20 cellular contexts compared by ENCODE assay signal in genomic region chr5:82991059-82991458, GRCh38.
DNase-seq lines count a peak whose midpoint lies in the region; TF ChIP-seq lines count a peak whose summit lies in the region.
"Had no signal": no experiment of that assay in that cellular context is flagged by ENCODE, and none has a peak within 500 bp of the region (broad histone marks: within the 10 kb centered on the region; RNA-seq: fewer than 3 reads in every experiment).

No MANE protein-coding gene starts in this region.

- WGBS in H9 (ENCODE audit: extremely low coverage, insufficient read length, low lambda C conversion rate) = no CpG with 5 or more reads among the region's 4 CpGs

- H3K4me3 ChIP-seq in BE2C (ENCODE audit: low read depth, low read length) = no peak overlapping the region
- no peak overlapping the region for H3K4me3 ChIP-seq in SJSA1
- no peak overlapping the region for H3K4me3 ChIP-seq in effector memory CD4-positive, alpha-beta T cell (ENCODE audit: insufficient read depth, low read depth, low read length, poor library complexity, severe bottlenecking)
- H3K4me3 ChIP-seq: GM23248, HAP-1 had no signal

- H3K36me3 ChIP-seq in BE2C (no peaks in the 10 kb centered on the region), SJSA1 (no peaks in the 10 kb centered on the region)
- H3K36me3 ChIP-seq in effector memory CD4-positive, alpha-beta T cell (ENCODE audit: control insufficient read depth, insufficient read depth, low read length) = no peaks in the 10 kb centered on the region
- H3K36me3 ChIP-seq: HAP-1 had no signal

- H3K56ac ChIP-seq in H9 (ENCODE audit: insufficient read length, low read depth, low read length) = no peak overlapping the region

- DNase-seq in BE2C (peak; percentile 34), H9 (no peak), SJSA1 (ENCODE audit: low read depth in 1 of 2, low spot score in 2 of 2) (no peak), islet precursor cell (peak; percentile 62), NCI-H345 (lab: John Stamatoyannopoulos, UW) (no peak), midbrain (lab: John Stamatoyannopoulos, UW) (no peak)
- no peak for DNase-seq in effector memory CD4-positive, alpha-beta T cell
- DNase-seq: C1 segment of cervical spinal cord; CD4-positive, alpha-beta memory T cell; COR-L47; DMS79 treated with DMSO at 0.1 percent for 48 hours; GM23248; NCI-H1092; NCI-H2081 treated with DMSO at 0.1 percent for 48 hours; NCI-H2171; NCI-H524 treated with DMSO at 0.1 percent for 48 hours; NCI-H774; NK-92 treated with Interleukin-12 subunit alpha and Interleukin-12 subunit beta, amount 100 ng/mL, for 24 hours; Right ventricle myocardium superior had no signal

- no peaks in the 10 kb centered on the region for H3K79me1 ChIP-seq in H9 (ENCODE audit: insufficient read depth, low read depth, low read length, poor library complexity, severe bottlenecking)

- peak overlapping the region in 2 of 3 experiments; percentile 49 to 88; a peak in 1 of 7 replicates for H3K27ac Mint-ChIP-seq in H9
- H3K27ac Mint-ChIP-seq: CD4-positive, alpha-beta memory T cell had no signal

- H3K23me2 ChIP-seq in H9 (ENCODE audit: insufficient read length, low read depth, low read length, poor library complexity, severe bottlenecking) = no peaks in the 10 kb centered on the region

- no peak overlapping the region for H3T11ph ChIP-seq in H9 (ENCODE audit: low read length)

- H3K27me3 ChIP-seq in BE2C (no peaks in the 10 kb centered on the region), H9 (ENCODE audit: insufficient read depth, low read length) (no peaks in the 10 kb centered on the region), SJSA1 (replicated peaks) (no peaks in the 10 kb centered on the region)
- H3K27me3 ChIP-seq in effector memory CD4-positive, alpha-beta T cell (replicated peaks; ENCODE audit: control insufficient read depth, insufficient read depth, low read length, poor library complexity, severe bottlenecking) = no peaks in the 10 kb centered on the region

- peaks cover 9% of the 10 kb centered on the region in 2 experiments for H3K4me1 Mint-ChIP-seq in H9
- H3K4me1 Mint-ChIP-seq: CD4-positive, alpha-beta memory T cell had no signal

- no peak overlapping the region for H2BK15ac ChIP-seq in H9 (ENCODE audit: low read depth, low read length)

- H2AFZ ChIP-seq in H9 (ENCODE audit: low read length) = no peak overlapping the region
- H2AFZ ChIP-seq: GM23248 had no signal

- H4K8ac ChIP-seq in H9 (replicated peaks; ENCODE audit: insufficient read length, low read depth, low read length) = no peak overlapping the region

- H3K4me1 ChIP-seq in BE2C = peaks cover 8% of the 10 kb centered on the region
- H3K4me1 ChIP-seq in H9 (ENCODE audit: insufficient read depth, low read length) = no peaks in the 10 kb centered on the region
- H3K4me1 ChIP-seq in SJSA1 (replicated peaks) = peaks cover 26% of the 10 kb centered on the region
- H3K4me1 ChIP-seq in effector memory CD4-positive, alpha-beta T cell (ENCODE audit: control insufficient read depth, insufficient read depth, low read length, poor library complexity, severe bottlenecking) = no peaks in the 10 kb centered on the region

- no peak overlapping the region for H2AK5ac ChIP-seq in H9 (ENCODE audit: insufficient read length, low read length)

- H3K9me3 ChIP-seq in BE2C = no peaks in the 10 kb centered on the region
- H3K9me3 ChIP-seq in H9 (ENCODE audit: control insufficient read depth, low read depth, low read length) = no peaks in the 10 kb centered on the region
- H3K9me3 ChIP-seq in SJSA1 (replicated peaks) = no peaks in the 10 kb centered on the region
- H3K9me3 ChIP-seq in effector memory CD4-positive, alpha-beta T cell (ENCODE audit: control insufficient read depth, low read length) = no peaks in the 10 kb centered on the region
- H3K9me3 ChIP-seq: HAP-1 had no signal

- no peak overlapping the region for H3K18ac ChIP-seq in H9 (ENCODE audit: insufficient read length, low read depth, low read length)

- H3K14ac ChIP-seq in H9 (ENCODE audit: insufficient read depth, low read length) = no peak overlapping the region

- H3K23ac ChIP-seq in H9 (ENCODE audit: insufficient read length, low read depth, low read length) = no peak overlapping the region

- no peak overlapping the region for H2BK20ac ChIP-seq in H9 (ENCODE audit: low read depth, low read length, poor library complexity, severe bottlenecking)

- no peak for TF ChIP-seq CTCF in BE2C (IDR thresholded peaks at IDR 0.05; ENCODE audit: low read depth, low read length)
- no peak for TF ChIP-seq CTCF in H9 (conservative IDR thresholded peaks at IDR 0.05)

- H3K4ac ChIP-seq in H9 (ENCODE audit: low read depth, low read length) = no peak overlapping the region

- H4K5ac ChIP-seq in H9 (ENCODE audit: insufficient read length, low read depth, low read length) = no peak overlapping the region

- H3K36me3 Mint-ChIP-seq in H9 (ENCODE audit: insufficient read depth in 1 of 3, low read depth in 3 of 3) = no peaks in the 10 kb centered on the region
- H3K36me3 Mint-ChIP-seq: CD4-positive, alpha-beta memory T cell had no signal

- no peak overlapping the region for H2BK12ac ChIP-seq in H9 (ENCODE audit: insufficient read length, low read depth, low read length)

- H3K27me3 Mint-ChIP-seq in H9 (ENCODE audit: low read depth) = peaks cover 1% of the 10 kb centered on the region; the same call in 1 of the 2 replicates

- H2BK5ac ChIP-seq in H9 (ENCODE audit: insufficient read length, low read length) = no peak overlapping the region

- H4K91ac ChIP-seq in H9 (ENCODE audit: insufficient read length, low read depth, low read length) = no peak overlapping the region

- H3K79me2 ChIP-seq in H9 (ENCODE audit: insufficient read depth, low read length) = no peaks in the 10 kb centered on the region

- H4K20me1 ChIP-seq in H9 (ENCODE audit: control insufficient read depth, insufficient read depth, insufficient read length) = no peaks in the 10 kb centered on the region

- no peak overlapping the region for H3K27ac ChIP-seq in H9 (ENCODE audit: insufficient read length, low read depth, low read length)
- H3K27ac ChIP-seq in SJSA1 = peak overlapping the region; percentile 92
- no peak overlapping the region for H3K27ac ChIP-seq in effector memory CD4-positive, alpha-beta T cell (ENCODE audit: insufficient read depth, low read length, poor library complexity, severe bottlenecking)
- H3K27ac ChIP-seq: GM23248 had no signal

- H3K9ac ChIP-seq in H9 (ENCODE audit: extremely low read depth, insufficient read length, low read length) = no peak overlapping the region
- H3K9ac ChIP-seq: GM23248 had no signal

- no peak overlapping the region for H3K4me2 ChIP-seq in H9 (ENCODE audit: insufficient read depth, insufficient read length, low read length)

- H3K4me3 Mint-ChIP-seq in H9 = no peak overlapping the region
- H3K4me3 Mint-ChIP-seq: CD4-positive, alpha-beta memory T cell had no signal

- no peak overlapping the region for H2BK120ac ChIP-seq in H9 (ENCODE audit: low read depth, low read length, poor library complexity, severe bottlenecking)

- H3K9me3 Mint-ChIP-seq in H9 = no peaks in the 10 kb centered on the region
- H3K9me3 Mint-ChIP-seq: CD4-positive, alpha-beta memory T cell had no signal

Comparison
In these comparisons a context has a peak if more than half of its experiments do, and no peak if none do; other contexts are left out.
1. DNase-seq: peak in BE2C (single experiment) and islet precursor cell (single experiment); none in H9 (single experiment), SJSA1 (0 of 2), NCI-H345 (single experiment), midbrain (single experiment) and effector memory CD4-positive, alpha-beta T cell (0 of 3).